19 cellular contexts compared by ENCODE assay signal in genomic region chr7:141696386-141696785, GRCh38. TPM values are rescaled to one million over a fixed set of nuclear protein-coding genes. Genes with fewer than 3 reads are reported as not detected.
A peak's percentile ranks its signal among the peaks of the same experiment; 100 is the strongest.
DNase-seq lines count a peak whose midpoint lies in the region; ATAC-seq, FAIRE-seq and TF ChIP-seq lines count a peak whose summit lies in the region.
"Had no signal": no experiment of that assay in that cellular context is flagged by ENCODE, and none has a peak within 500 bp of the region (broad histone marks: within the 10 kb centered on the region; RNA-seq: fewer than 3 reads in every experiment).

No MANE protein-coding gene starts in this region.

- H2BK15ac ChIP-seq in IMR-90 (ENCODE audit: low read depth, low read length), result no peak overlapping the region

- no peak overlapping the region for H3K14ac ChIP-seq in IMR-90 (replicated peaks; ENCODE audit: low read depth, low read length)

- H3K18ac ChIP-seq in IMR-90 (ENCODE audit: low read depth, low read length), result no peak overlapping the region

- no peaks in the 10 kb centered on the region for H3K27me3 ChIP-seq in IMR-90 (ENCODE audit: control insufficient read depth, insufficient read depth, low read length)
- H3K27me3 ChIP-seq in dorsolateral prefrontal cortex, result no peaks in the 10 kb centered on the region
- H3K27me3 ChIP-seq in mucosa of stomach (ENCODE audit: control insufficient read depth, insufficient read depth, low read length), result no peaks in the 10 kb centered on the region
- H3K27me3 ChIP-seq: tibial nerve had no signal

- DNase-seq in A549 (ENCODE audit: low read depth in 1 of 2, low spot score in 1 of 2) (no peak), IMR-90 (no peak), dorsolateral prefrontal cortex (no peak), NCI-H526 (lab: John Stamatoyannopoulos, UW) (no peak)
- DNase-seq in activated naive CD8-positive, alpha-beta T cell treated with anti-CD3 and anti-CD28 coated beads for 36 hours, result no peak
- DNase-seq in stimulated activated CD4-positive, alpha-beta T cell treated with anti-CD3 and anti-CD28 coated beads, Interleukin-2, amount 100 ng/mL, for 24 hours, result no peak
- DNase-seq: activated CD4-positive, alpha-beta T cell treated with anti-CD3 and anti-CD28 coated beads for 1 hour; amniotic stem cell; T-helper 9 cell had no signal

- H3K36me3 ChIP-seq in IMR-90 (ENCODE audit: control insufficient read depth, insufficient read depth, low read length), result no peaks in the 10 kb centered on the region
- no peaks in the 10 kb centered on the region for H3K36me3 ChIP-seq in mucosa of stomach (ENCODE audit: control insufficient read depth, insufficient read depth, low read length)
- H3K36me3 ChIP-seq: tibial nerve had no signal

- no peak overlapping the region for H3K56ac ChIP-seq in IMR-90 (ENCODE audit: extremely low read depth, insufficient read depth, low read length)

- H4K91ac ChIP-seq in IMR-90 (ENCODE audit: insufficient read depth, low read depth, low read length), result no peak overlapping the region

- H2BK20ac ChIP-seq in IMR-90 (ENCODE audit: low read depth, low read length), result no peak overlapping the region

- POLR2A ChIA-PET in A549 (lab: Yijun Ruan, JAX), result interaction anchor here (2.1 kb wide), 1 partner anchor 42 kb away, joined by 11 read pairs; the partner anchor contains the start of gene SSBP1
- POLR2A ChIA-PET in IMR-90 (lab: Charles Lee; ENCODE audit: unreplicated experiment), result no interaction called here

- H3K4me2 ChIP-seq in A549 (peak overlapping the region; percentile 62), IMR-90 (ENCODE audit: low read depth, low read length) (no peak overlapping the region)
- H3K4me2 ChIP-seq: KMS-11 had no signal

- H3K27me3 Mint-ChIP-seq in activated naive CD8-positive, alpha-beta T cell treated with anti-CD3 and anti-CD28 coated beads for 36 hours, result no peaks in the 10 kb centered on the region
- H3K27me3 Mint-ChIP-seq: activated T-helper 17 cell treated with anti-CD3 and anti-CD28 coated beads, Interleukin-2, amount 50 U/mL, for 72 hours had no signal

- no TSS peak for BruUV-seq in IMR-90 (replicated peaks; lab: Mats Ljungman, UMichigan)

- intact Hi-C loops in IMR-90 (cut with micrococcal nuclease), result no loop called here
- intact Hi-C loops in dorsolateral prefrontal cortex (cut with DNase I), result loop anchor here in 1 of 2 donors (5.0 kb wide), 2 partner anchors 41 to 44 kb away; partner anchors contain the start of gene SSBP1

- TF ChIP-seq CTCF in A549 (IDR thresholded peaks at IDR 0.05) (no peak), IMR-90 (conservative IDR thresholded peaks at IDR 0.05; ENCODE audit: low read depth, low read length) (no peak), dorsolateral prefrontal cortex (IDR thresholded peaks at IDR 0.05 in 54 of 56, conservative IDR thresholded peaks at IDR 0.05 in 2 of 56; ENCODE audit: low read depth in 1 of 56, partially characterized antibody in 56 of 56) (no peak)

- no peak overlapping the region for H2AFZ ChIP-seq in IMR-90 (replicated peaks; ENCODE audit: low read length, poor library complexity)

- no peak overlapping the region for H2BK5ac ChIP-seq in IMR-90 (ENCODE audit: low read depth, low read length, poor library complexity, severe bottlenecking)

- CTCF ChIA-PET in A549 (lab: Yijun Ruan, JAX) (interaction anchor here (1.2 to 2.3 kb wide), 4 partner anchors 41 to 46 kb away, joined by 4 to 16 read pairs (median 6); partner anchors contain the start of gene SSBP1), IMR-90 (lab: Yijun Ruan, JAX) (no interaction called here)

- H3K4me1 ChIP-seq in A549 (peaks cover 63% of the 10 kb centered on the region), IMR-90 (ENCODE audit: control insufficient read depth, insufficient read depth, low read length) (peaks cover 1% of the 10 kb centered on the region; the same call in 1 of the 2 replicates), mucosa of stomach (ENCODE audit: control insufficient read depth, insufficient read depth, low read length) (peaks cover 48% of the 10 kb centered on the region)

- in situ Hi-C loops in IMR-90 (cut with MboI; ENCODE audit: low sequenced_read_pairs), result no loop called here

- H3K36me3 Mint-ChIP-seq in activated naive CD8-positive, alpha-beta T cell treated with anti-CD3 and anti-CD28 coated beads for 36 hours, result peaks cover 3% of the 10 kb centered on the region

- H3K79me1 ChIP-seq in IMR-90 (ENCODE audit: low read depth in 1 of 2, low read length in 2 of 2), result peaks cover 10 to 11% of the 10 kb centered on the region in 2 experiments; a peak in 2 of 4 replicates

- H3K27ac Mint-ChIP-seq in activated naive CD8-positive, alpha-beta T cell treated with anti-CD3 and anti-CD28 coated beads for 36 hours, result no peak overlapping the region
- H3K27ac Mint-ChIP-seq: activated T-helper 17 cell treated with anti-CD3 and anti-CD28 coated beads, Interleukin-2, amount 50 U/mL, for 72 hours had no signal

- H2AK5ac ChIP-seq in IMR-90 (ENCODE audit: low read depth, low read length), result no peak overlapping the region

- TF ChIP-seq RAD21 in A549 (conservative IDR thresholded peaks at IDR 0.05 in 1 of 2, IDR thresholded peaks at IDR 0.05 in 1 of 2), result no peak
- TF ChIP-seq RAD21 in IMR-90 (IDR thresholded peaks at IDR 0.05; ENCODE audit: low read length), result no peak

- H3K9me3 Mint-ChIP-seq in activated naive CD8-positive, alpha-beta T cell treated with anti-CD3 and anti-CD28 coated beads for 36 hours, result no peaks in the 10 kb centered on the region
- H3K9me3 Mint-ChIP-seq: activated T-helper 17 cell treated with anti-CD3 and anti-CD28 coated beads, Interleukin-2, amount 50 U/mL, for 72 hours; nephron had no signal

- ATAC-seq in A549 (no peak), IMR-90 (ENCODE audit: low read depth) (no peak), GM19324 (IDR thresholded peaks at IDR 0.05; ENCODE audit: low FRiP score, unreplicated experiment) (no peak)
- ATAC-seq: activated T-helper 17 cell treated with anti-CD3 and anti-CD28 coated beads, Interleukin-2, amount 50 U/mL, for 72 hours; HCT116 had no signal

- FAIRE-seq in A549 (lab: Jason Lieb, UNC), result no peak

- peak overlapping the region; percentile 58 to 71 for H3K27ac ChIP-seq in A549
- H3K27ac ChIP-seq in IMR-90 (ENCODE audit: insufficient read depth, low read length), result no peak overlapping the region
- peak overlapping the region in 50 of 59 donors; percentile 1 to 98 (median 92) for H3K27ac ChIP-seq in dorsolateral prefrontal cortex
- H3K27ac ChIP-seq: KMS-11, tibial nerve had no signal

- 31% methylated on average over 2 of the region's 2 CpGs for WGBS in A549 (ENCODE audit: missing lambda C conversion rate)
- WGBS in IMR-90 (ENCODE audit: extremely low coverage in 2 of 2, insufficient read length in 1 of 2), 2 experiments, result no CpG with 5 or more reads among the region's 2 CpGs

- no peak overlapping the region for H4K5ac ChIP-seq in IMR-90 (ENCODE audit: low read depth, low read length)

- H4K8ac ChIP-seq in IMR-90 (ENCODE audit: low read depth in 2 of 2, low read length in 2 of 2), result no peak overlapping the region

- no peaks in the 10 kb centered on the region for H3K9me1 ChIP-seq in IMR-90 (ENCODE audit: insufficient read depth, low read length)

- peaks cover 68% of the 10 kb centered on the region for H3K4me1 Mint-ChIP-seq in activated naive CD8-positive, alpha-beta T cell treated with anti-CD3 and anti-CD28 coated beads for 36 hours

- H3K9ac ChIP-seq in IMR-90 (ENCODE audit: low read depth, low read length) (no peak overlapping the region), mucosa of stomach (ENCODE audit: low read length) (peak overlapping the region; percentile 55)
- H3K9ac ChIP-seq: KMS-11 had no signal

- no peak for TF ChIP-seq POLR2A in A549 (IDR thresholded peaks at IDR 0.05; ENCODE audit: low read length)
- TF ChIP-seq POLR2A in IMR-90 (IDR thresholded peaks at IDR 0.05; ENCODE audit: low read depth, low read length), result no peak

- no peaks in the 10 kb centered on the region; the same call in 1 of the 2 replicates for H4K20me1 ChIP-seq in IMR-90 (ENCODE audit: insufficient read depth, low read length)

- no peak overlapping the region for H2AK9ac ChIP-seq in IMR-90 (replicated peaks; ENCODE audit: low read depth, low read length, poor library complexity)

- H2BK120ac ChIP-seq in IMR-90 (ENCODE audit: low read depth, low read length), result no peak overlapping the region

- no peak overlapping the region for H3K4ac ChIP-seq in IMR-90 (ENCODE audit: low read depth, low read length)

- 0 out of 3 replicates have a peak overlapping the region, but pooled peaks have one; percentile 2 for H3K4me3 ChIP-seq in A549
- H3K4me3 ChIP-seq in IMR-90 (ENCODE audit: insufficient read depth, low read depth, low read length), result no peak overlapping the region
- no peak overlapping the region for H3K4me3 ChIP-seq in dorsolateral prefrontal cortex
- H3K4me3 ChIP-seq in mucosa of stomach (ENCODE audit: low read length), result no peak overlapping the region
- H3K4me3 ChIP-seq: tibial nerve had no signal

- no peak overlapping the region for H3K23ac ChIP-seq in IMR-90 (ENCODE audit: low read depth, low read length)

- no peaks in the 10 kb centered on the region for H3K9me3 ChIP-seq in A549
- no peaks in the 10 kb centered on the region for H3K9me3 ChIP-seq in IMR-90 (ENCODE audit: control insufficient read depth, insufficient read depth, low read length)
- H3K9me3 ChIP-seq in mucosa of stomach (ENCODE audit: control insufficient read depth, low read length), result no peaks in the 10 kb centered on the region
- H3K9me3 ChIP-seq: tibial nerve had no signal

- dilution Hi-C loops in IMR-90 (cut with HindIII; ENCODE audit: low sequenced_read_pairs, unreplicated experiment), result no loop called here

- no peak overlapping the region for H3K4me3 Mint-ChIP-seq in activated naive CD8-positive, alpha-beta T cell treated with anti-CD3 and anti-CD28 coated beads for 36 hours
- H3K4me3 Mint-ChIP-seq: activated T-helper 17 cell treated with anti-CD3 and anti-CD28 coated beads, Interleukin-2, amount 50 U/mL, for 72 hours; nephron had no signal

- no peak for TF ChIP-seq EP300 in A549 (IDR thresholded peaks at IDR 0.05)

RNA-seq across cellular contexts. Expression of gene DENND11, which starts 5.6 kb away (rescaled TPM):
- 11.5 and 16.5 TPM in 2 replicates for polyA plus RNA-seq in A549 (2011; rRNA removed)
- 2.9 and 3.3 TPM in 2 replicates for polyA plus RNA-seq in A549 (2012; cell fraction: cytosol; rRNA removed)
- 5.8 and 9.6 TPM in 2 replicates for polyA plus RNA-seq in A549 (2012; cell fraction: nucleus; rRNA removed)
- 7.1 to 7.6 TPM (median 7.5 TPM) in 3 replicates for polyA plus RNA-seq in A549 (2017; fragmentation: RNase III; extraction: RNeasy Plus Mini Kit Qiagen cat#74134 plus additional on column Dnase treatment)
- polyA minus RNA-seq in A549 (2011; rRNA and poly(A)+ RNA removed), result 14.3 and 20.5 TPM in 2 replicates
- 5.0 TPM in 2 replicates for total RNA-seq in IMR-90 (2012; rRNA removed)
- polyA plus RNA-seq in IMR-90 (2012; rRNA removed), result 2.2 and 2.9 TPM in 2 replicates
- polyA plus RNA-seq in IMR-90 (2012; cell fraction: cytosol; rRNA removed), result 0.75 and 1.2 TPM in 2 replicates
- polyA plus RNA-seq in IMR-90 (2012; cell fraction: nucleus; rRNA removed; ENCODE audit: low replicate concordance), result 3.0 and 9.9 TPM in 2 replicates
- total RNA-seq in dorsolateral prefrontal cortex, result 10 to 100 TPM; 39.9 to 93.6 (median 55.5) TPM
- 10 to 100 TPM; 29.9 to 32.9 TPM for total RNA-seq in activated naive CD8-positive, alpha-beta T cell treated with anti-CD3 and anti-CD28 coated beads for 36 hours

RNA-seq across cellular contexts. Expression of gene WEE2, which starts 11.8 kb away (rescaled TPM):
- polyA plus RNA-seq in A549 (2011; rRNA removed) (not detected in 2 replicates), A549 (2017; fragmentation: RNase III; extraction: RNeasy Plus Mini Kit Qiagen cat#74134 plus additional on column Dnase treatment) (not detected in 3 replicates), IMR-90 (2012; rRNA removed) (not detected in 2 replicates)
- polyA plus RNA-seq in A549 (2012; cell fraction: cytosol; rRNA removed), result not detected in 2 replicates
- not detected in 2 replicates for polyA plus RNA-seq in A549 (2012; cell fraction: nucleus; rRNA removed)
- polyA minus RNA-seq in A549 (2011; rRNA and poly(A)+ RNA removed), result 0.41 TPM in 1 of 2 replicates, not detected in the other
- total RNA-seq in IMR-90 (2012; rRNA removed) (not detected in 2 replicates), dorsolateral prefrontal cortex (1 to 10 TPM in 2 of 120 experiments, under 1 TPM in 56, not detected in 62; 0.11 to 1.2 (median 0.28) TPM)
- polyA plus RNA-seq in IMR-90 (2012; cell fraction: cytosol; rRNA removed), result not detected in 2 replicates
- polyA plus RNA-seq in IMR-90 (2012; cell fraction: nucleus; rRNA removed; ENCODE audit: low replicate concordance), result not detected in 2 replicates
- total RNA-seq in activated naive CD8-positive, alpha-beta T cell treated with anti-CD3 and anti-CD28 coated beads for 36 hours, result not detected
- total RNA-seq: G401, posterior vena cava, SK-MEL-5, tibial nerve had no signal

RNA-seq across cellular contexts. Expression of gene SSBP1, which starts 41.8 kb away (rescaled TPM):
- polyA plus RNA-seq in A549 (2011; rRNA removed) (237 and 368 TPM in 2 replicates), A549 (2017; fragmentation: RNase III; extraction: RNeasy Plus Mini Kit Qiagen cat#74134 plus additional on column Dnase treatment) (430 to 464 TPM (median 453 TPM) in 3 replicates), IMR-90 (2012; rRNA removed) (138 and 158 TPM in 2 replicates)
- polyA plus RNA-seq in A549 (2012; cell fraction: cytosol; rRNA removed), result 118 and 164 TPM in 2 replicates
- polyA plus RNA-seq in A549 (2012; cell fraction: nucleus; rRNA removed), result 42.8 and 64.9 TPM in 2 replicates
- 45.7 and 51.1 TPM in 2 replicates for polyA minus RNA-seq in A549 (2011; rRNA and poly(A)+ RNA removed)
- total RNA-seq in IMR-90 (2012; rRNA removed) (204 and 234 TPM in 2 replicates), dorsolateral prefrontal cortex (10 to 100 TPM; 49.9 to 96.9 (median 80.2) TPM)
- polyA plus RNA-seq in IMR-90 (2012; cell fraction: cytosol; rRNA removed), result 39.8 and 68.2 TPM in 2 replicates
- 10.9 and 68.5 TPM in 2 replicates for polyA plus RNA-seq in IMR-90 (2012; cell fraction: nucleus; rRNA removed; ENCODE audit: low replicate concordance)
- 100 to 1,000 TPM; 309 to 318 TPM for total RNA-seq in activated naive CD8-positive, alpha-beta T cell treated with anti-CD3 and anti-CD28 coated beads for 36 hours
